ENCODE assay signal across 27 cellular contexts in genomic region chr3:151568095-151568685, GRCh38.
A peak's percentile ranks its signal among the peaks of the same experiment; 100 is the strongest.
DNase-seq lines count a peak whose midpoint lies in the region; ATAC-seq and TF ChIP-seq lines count a peak whose summit lies in the region.
"Had no signal": no experiment of that assay in that cellular context is flagged by ENCODE, and none has a peak within 500 bp of the region (broad histone marks: within the 10 kb centered on the region; RNA-seq: fewer than 3 reads in every experiment).

No MANE protein-coding gene starts in this region.

- no peak for DNase-seq in Right ventricle myocardium superior
- no peak for DNase-seq in left ventricle myocardium inferior
- DNase-seq in NCI-H69 (lab: John Stamatoyannopoulos, UW) = peak; percentile 88
- DNase-seq in fibroblast of gingiva (ENCODE audit: low read depth) = peak; percentile 14
- DNase-seq in stromal cell of bone marrow (ENCODE audit: low read depth) = peak; percentile 31
- no peak for DNase-seq in activated naive CD4-positive, alpha-beta T cell treated with anti-CD3 and anti-CD28 coated beads, Interleukin-2, amount 10 ng/mL, durations not matched to agents 7 days and 5 days
- no peak for DNase-seq in DMS 273 (lab: John Stamatoyannopoulos, UW; ENCODE audit: unreplicated experiment)
- DNase-seq in spleen = no peak
- DNase-seq: ACHN; activated CD4-positive, alpha-beta memory T cell treated with anti-CD3 and anti-CD28 coated beads, Interleukin-2, amount 10 ng/mL, durations not matched to agents 7 days and 5 days; activated CD4-positive, CD25-positive, alpha-beta regulatory T cell; activated naive CD4-positive, alpha-beta T cell treated with Interleukin-2 at 50 U/mL for 16 hours; activated T-cell treated with anti-CD3 and anti-CD28 coated beads, Interleukin-2, amount 50 U/mL, for 1 hour; amygdala; GDM1; HFFc6; hippocampal formation; KG1; NCI-H2107; NCI-H510A treated with DMSO at 0.1 percent for 48 hours; stimulated activated CD4-positive, alpha-beta T cell treated with anti-CD3 and anti-CD28 coated beads, Interleukin-2, amount 100 ng/mL, for 24 hours; SW 1271; uterus had no signal

- H3K4me1 ChIP-seq in left ventricle myocardium inferior = no peaks in the 10 kb centered on the region
- no peaks in the 10 kb centered on the region for H3K4me1 ChIP-seq in spleen
- H3K4me1 ChIP-seq: suprapubic skin had no signal

- no peaks in the 10 kb centered on the region for H3K36me3 Mint-ChIP-seq in activated naive CD4-positive, alpha-beta T cell treated with anti-CD3 and anti-CD28 coated beads, Interleukin-2, amount 10 ng/mL, durations not matched to agents 7 days and 5 days
- H3K36me3 Mint-ChIP-seq: CD14-positive monocyte; stimulated activated effector memory CD8-positive, alpha-beta T cell treated with anti-CD3 and anti-CD28 coated beads, Interleukin-12 subunit alpha, Interleukin-12 subunit beta, amount 100 ng/mL, for 72 hours had no signal

- intact Hi-C loops in Right ventricle myocardium superior (cut with DNase I) = no loop called here
- intact Hi-C loops in left ventricle myocardium inferior (cut with micrococcal nuclease) = no loop called here
- intact Hi-C loops in spleen (cut with DNase I; ENCODE audit: low total_unique reads) = no loop called here

- peaks cover 4% of the 10 kb centered on the region for H3K27me3 Mint-ChIP-seq in activated naive CD4-positive, alpha-beta T cell treated with anti-CD3 and anti-CD28 coated beads, Interleukin-2, amount 10 ng/mL, durations not matched to agents 7 days and 5 days
- H3K27me3 Mint-ChIP-seq: activated CD4-positive, alpha-beta memory T cell treated with anti-CD3 and anti-CD28 coated beads, Interleukin-2, amount 10 ng/mL, durations not matched to agents 7 days and 5 days had no signal

- H3K9me3 ChIP-seq in left ventricle myocardium inferior (replicated peaks) (peaks cover 5% of the 10 kb centered on the region), spleen (no peaks in the 10 kb centered on the region)
- H3K9me3 ChIP-seq: suprapubic skin, uterus had no signal

- no peaks in the 10 kb centered on the region for H3K4me1 Mint-ChIP-seq in activated naive CD4-positive, alpha-beta T cell treated with anti-CD3 and anti-CD28 coated beads, Interleukin-2, amount 10 ng/mL, durations not matched to agents 7 days and 5 days
- H3K4me1 Mint-ChIP-seq: activated CD4-positive, alpha-beta memory T cell treated with anti-CD3 and anti-CD28 coated beads, Interleukin-2, amount 10 ng/mL, durations not matched to agents 7 days and 5 days; stimulated activated effector memory CD8-positive, alpha-beta T cell treated with anti-CD3 and anti-CD28 coated beads, Interleukin-12 subunit alpha, Interleukin-12 subunit beta, amount 100 ng/mL, for 72 hours had no signal

- H3K36me3 ChIP-seq in left ventricle myocardium inferior (no peaks in the 10 kb centered on the region), spleen (no peaks in the 10 kb centered on the region)
- H3K36me3 ChIP-seq: suprapubic skin, uterus had no signal

- ATAC-seq in Right ventricle myocardium superior (ENCODE audit: poor library complexity) = peak; percentile 43

- TF ChIP-seq CTCF in left ventricle myocardium inferior (IDR thresholded peaks at IDR 0.05; ENCODE audit: borderline replicate concordance) (no peak), spleen (IDR thresholded peaks at IDR 0.05 in 8 of 11, conservative IDR thresholded peaks at IDR 0.05 in 3 of 11) (no peak)

- no peak overlapping the region for H3K27ac Mint-ChIP-seq in activated naive CD4-positive, alpha-beta T cell treated with anti-CD3 and anti-CD28 coated beads, Interleukin-2, amount 10 ng/mL, durations not matched to agents 7 days and 5 days
- H3K27ac Mint-ChIP-seq: activated CD4-positive, alpha-beta memory T cell treated with anti-CD3 and anti-CD28 coated beads, Interleukin-2, amount 10 ng/mL, durations not matched to agents 7 days and 5 days; CD14-positive monocyte; HFFc6; stimulated activated effector memory CD8-positive, alpha-beta T cell treated with anti-CD3 and anti-CD28 coated beads, Interleukin-12 subunit alpha, Interleukin-12 subunit beta, amount 100 ng/mL, for 72 hours had no signal

- no peaks in the 10 kb centered on the region for H3K9me3 Mint-ChIP-seq in activated naive CD4-positive, alpha-beta T cell treated with anti-CD3 and anti-CD28 coated beads, Interleukin-2, amount 10 ng/mL, durations not matched to agents 7 days and 5 days
- H3K9me3 Mint-ChIP-seq: activated CD4-positive, alpha-beta memory T cell treated with anti-CD3 and anti-CD28 coated beads, Interleukin-2, amount 10 ng/mL, durations not matched to agents 7 days and 5 days; HFFc6; stimulated activated effector memory CD8-positive, alpha-beta T cell treated with anti-CD3 and anti-CD28 coated beads, Interleukin-12 subunit alpha, Interleukin-12 subunit beta, amount 100 ng/mL, for 72 hours had no signal

- H3K27ac ChIP-seq in left ventricle myocardium inferior (replicated peaks) = no peak overlapping the region
- no peak overlapping the region for H3K27ac ChIP-seq in spleen
- H3K27ac ChIP-seq: suprapubic skin had no signal

- no peak overlapping the region for H3K4me3 Mint-ChIP-seq in activated naive CD4-positive, alpha-beta T cell treated with anti-CD3 and anti-CD28 coated beads, Interleukin-2, amount 10 ng/mL, durations not matched to agents 7 days and 5 days
- H3K4me3 Mint-ChIP-seq: activated CD4-positive, alpha-beta memory T cell treated with anti-CD3 and anti-CD28 coated beads, Interleukin-2, amount 10 ng/mL, durations not matched to agents 7 days and 5 days; CD14-positive monocyte; HFFc6; stimulated activated effector memory CD8-positive, alpha-beta T cell treated with anti-CD3 and anti-CD28 coated beads, Interleukin-12 subunit alpha, Interleukin-12 subunit beta, amount 100 ng/mL, for 72 hours had no signal

- H3K27me3 ChIP-seq in left ventricle myocardium inferior (ENCODE audit: low read depth) = no peaks in the 10 kb centered on the region
- no peaks in the 10 kb centered on the region for H3K27me3 ChIP-seq in spleen (replicated peaks in 1 of 7)
- H3K27me3 ChIP-seq: suprapubic skin, uterus had no signal

- WGBS in spleen, 5 donors = 63 to 87% (median 79%) methylated on average over 4 of the region's 4 CpGs

- no peak for TF ChIP-seq POLR2A in spleen (IDR thresholded peaks at IDR 0.05)

- CTCF ChIA-PET in activated naive CD4-positive, alpha-beta T cell treated with anti-CD3 and anti-CD28 coated beads, Interleukin-2, amount 10 ng/mL, durations not matched to agents 7 days and 5 days (lab: Charles Lee) = no interaction called here

- H3K4me3 ChIP-seq in left ventricle myocardium inferior (no peak overlapping the region), spleen (no peak overlapping the region)
- H3K4me3 ChIP-seq: skin epidermis, suprapubic skin, uterus had no signal

Comparison
In these comparisons a context has a peak if more than half of its experiments do, and no peak if none do; other contexts are left out.
1. DNase-seq: peak in NCI-H69 (single experiment), fibroblast of gingiva (single experiment) and stromal cell of bone marrow (single experiment); none in Right ventricle myocardium superior (single experiment), left ventricle myocardium inferior (single experiment), activated naive CD4-positive, alpha-beta T cell treated with anti-CD3 and anti-CD28 coated beads, Interleukin-2, amount 10 ng/mL, durations not matched to agents 7 days and 5 days (single experiment), DMS 273 (single experiment) and spleen (single experiment).